ENCODE assay signal across 21 cellular contexts in genomic region chr12:70839544-70839943, GRCh38.
"Had no signal": no experiment of that assay in that cellular context is flagged by ENCODE, and none has a peak within 500 bp of the region (broad histone marks: within the 10 kb centered on the region; RNA-seq: fewer than 3 reads in every experiment).

No MANE protein-coding gene starts in this region.

- H3K27ac Mint-ChIP-seq: activated CD4-positive, alpha-beta memory T cell treated with anti-CD3 and anti-CD28 coated beads, Interleukin-2, amount 10 ng/mL, durations not matched to agents 7 days and 5 days; activated CD4-positive, alpha-beta T cell treated with anti-CD3 and anti-CD28 coated beads for 36 hours; activated naive CD4-positive, alpha-beta T cell treated with anti-CD3 and anti-CD28 coated beads, Interleukin-2, amount 50 U/mL, for 72 hours; naive B cell had no signal

- H3K27me3 ChIP-seq: gastrocnemius medialis, pancreas, tibial nerve, uterus had no signal

- ATAC-seq: activated CD4-positive, alpha-beta T cell treated with anti-CD3 and anti-CD28 coated beads for 36 hours; activated naive CD4-positive, alpha-beta T cell treated with anti-CD3 and anti-CD28 coated beads, Interleukin-2, amount 50 U/mL, for 72 hours; gastrocnemius medialis; heart left ventricle; left lobe of liver; pancreas had no signal

- H3K4me1 ChIP-seq: gastrocnemius medialis, pancreas, tibial nerve, uterus had no signal

- H3K4me3 ChIP-seq: gastrocnemius medialis, heart left ventricle, pancreas, tibial nerve, uterus had no signal

- H3K9me3 Mint-ChIP-seq: activated CD4-positive, alpha-beta memory T cell treated with anti-CD3 and anti-CD28 coated beads, Interleukin-2, amount 10 ng/mL, durations not matched to agents 7 days and 5 days had no signal

- DNase-seq: activated CD4-positive, alpha-beta memory T cell treated with anti-CD3 and anti-CD28 coated beads, Interleukin-2, amount 10 ng/mL, durations not matched to agents 7 days and 5 days; activated CD4-positive, alpha-beta T cell treated with anti-CD3 and anti-CD28 coated beads for 36 hours; activated CD8-positive, alpha-beta memory T cell treated with anti-CD3 and anti-CD28 coated beads, Interleukin-2, amount 50 U/mL, for 4 hours; activated gamma-delta T cell; activated T-cell treated with anti-CD3 and anti-CD28 coated beads, Interleukin-2, amount 50 U/mL, for 48 hours; caudate nucleus; cortex of kidney; effector memory CD4-positive, alpha-beta T cell; gastrocnemius medialis; heart left ventricle; naive B cell; pancreas; stimulated activated CD4-positive, alpha-beta T cell treated with anti-CD3 and anti-CD28 coated beads, Interleukin-4, amount 100 ng/mL, for 4 hours; stimulated activated CD8-positive, alpha-beta memory T cell treated with anti-CD3 and anti-CD28 coated beads, Interleukin-4, amount 100 ng/mL, for 48 hours; stimulated activated naive CD4-positive, alpha-beta T cell treated with Interleukin-2 at 50 U/mL for 16 hours; substantia nigra; uterus; WERI-Rb-1 had no signal

- H3K36me3 ChIP-seq: gastrocnemius medialis, heart left ventricle, pancreas, tibial nerve, uterus, WERI-Rb-1 had no signal

- H3K9me3 ChIP-seq: gastrocnemius medialis, heart left ventricle, pancreas, tibial nerve, uterus had no signal

- H3K36me3 Mint-ChIP-seq: activated naive CD4-positive, alpha-beta T cell treated with anti-CD3 and anti-CD28 coated beads, Interleukin-2, amount 50 U/mL, for 72 hours; naive B cell had no signal

- H3K4me3 Mint-ChIP-seq: activated CD4-positive, alpha-beta memory T cell treated with anti-CD3 and anti-CD28 coated beads, Interleukin-2, amount 10 ng/mL, durations not matched to agents 7 days and 5 days; activated CD4-positive, alpha-beta T cell treated with anti-CD3 and anti-CD28 coated beads for 36 hours; naive B cell had no signal

- H3K27ac ChIP-seq: gastrocnemius medialis, heart left ventricle, pancreas, tibial nerve, uterus, WERI-Rb-1 had no signal

- H3K27me3 Mint-ChIP-seq: activated CD4-positive, alpha-beta memory T cell treated with anti-CD3 and anti-CD28 coated beads, Interleukin-2, amount 10 ng/mL, durations not matched to agents 7 days and 5 days had no signal

- H3K4me1 Mint-ChIP-seq: activated CD4-positive, alpha-beta memory T cell treated with anti-CD3 and anti-CD28 coated beads, Interleukin-2, amount 10 ng/mL, durations not matched to agents 7 days and 5 days; activated CD4-positive, alpha-beta T cell treated with anti-CD3 and anti-CD28 coated beads for 36 hours; naive B cell had no signal
